Comparison of ENCODE assay signal across 1 cellular context in the genomic region with DNA sequence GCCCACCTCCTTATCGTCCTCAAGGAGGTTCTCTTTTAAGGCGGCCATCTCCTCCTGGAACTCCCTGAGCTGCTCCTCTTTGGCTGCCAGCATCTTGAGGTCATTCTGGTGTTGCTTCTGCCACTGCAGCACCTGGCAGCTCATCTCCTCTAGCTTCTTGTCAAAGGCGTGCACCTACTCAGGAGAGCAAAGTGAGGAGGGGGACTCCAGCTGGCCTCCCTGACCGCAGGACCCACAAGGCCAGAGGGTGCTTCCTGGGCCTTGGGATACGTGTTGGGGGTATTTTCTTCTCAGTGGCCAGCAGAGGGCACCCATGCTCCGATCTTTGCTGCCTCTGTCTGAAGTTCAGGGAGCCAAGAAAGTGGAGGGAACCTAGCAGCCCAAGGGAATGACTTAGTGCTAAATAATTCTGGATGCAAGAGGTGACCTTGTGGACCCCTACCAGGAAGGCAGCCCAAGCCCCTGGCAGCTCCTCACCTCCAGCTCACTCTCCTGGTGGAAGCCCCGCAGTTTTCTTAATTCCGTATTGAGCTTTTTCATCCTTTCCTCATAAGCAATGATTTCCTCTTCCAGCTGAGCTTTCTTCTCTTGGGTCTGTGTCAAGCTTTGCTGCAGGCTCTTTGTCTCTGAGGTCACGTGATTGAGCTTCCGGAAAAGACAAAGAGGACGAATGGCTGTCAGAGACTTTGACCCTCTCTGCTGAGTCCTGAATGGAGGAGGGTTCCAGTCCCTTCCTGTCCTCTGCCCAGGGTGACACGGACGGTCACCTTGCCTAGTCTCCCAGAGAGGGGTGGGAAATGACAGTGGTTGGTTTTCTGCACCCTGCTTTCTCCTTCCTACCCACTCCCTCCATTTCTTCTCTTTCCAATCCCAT.
TF ChIP-seq lines count a peak whose summit lies in the region.

No MANE protein-coding gene starts in this region.

TF ChIP-seq in Ishikawa, 13 proteins besides CTCF, POLR2A, EP300 and RAD21:
- TF ChIP-seq TEAD4 (IDR thresholded peaks at IDR 0.05), result no peak
- no peak for TF ChIP-seq NFIC (IDR thresholded peaks at IDR 0.05)
- no peak for TF ChIP-seq FOXM1 (IDR thresholded peaks at IDR 0.05; ENCODE audit: borderline replicate concordance, low read depth)
- no peak for TF ChIP-seq TAF1 (IDR thresholded peaks at IDR 0.05; ENCODE audit: low read depth)
- no peak for TF ChIP-seq TCF12 (IDR thresholded peaks at IDR 0.05; ENCODE audit: low read depth)
- no peak for TF ChIP-seq CREB1 (IDR thresholded peaks at IDR 0.05; ENCODE audit: low read depth)
- TF ChIP-seq, protein P1, sequence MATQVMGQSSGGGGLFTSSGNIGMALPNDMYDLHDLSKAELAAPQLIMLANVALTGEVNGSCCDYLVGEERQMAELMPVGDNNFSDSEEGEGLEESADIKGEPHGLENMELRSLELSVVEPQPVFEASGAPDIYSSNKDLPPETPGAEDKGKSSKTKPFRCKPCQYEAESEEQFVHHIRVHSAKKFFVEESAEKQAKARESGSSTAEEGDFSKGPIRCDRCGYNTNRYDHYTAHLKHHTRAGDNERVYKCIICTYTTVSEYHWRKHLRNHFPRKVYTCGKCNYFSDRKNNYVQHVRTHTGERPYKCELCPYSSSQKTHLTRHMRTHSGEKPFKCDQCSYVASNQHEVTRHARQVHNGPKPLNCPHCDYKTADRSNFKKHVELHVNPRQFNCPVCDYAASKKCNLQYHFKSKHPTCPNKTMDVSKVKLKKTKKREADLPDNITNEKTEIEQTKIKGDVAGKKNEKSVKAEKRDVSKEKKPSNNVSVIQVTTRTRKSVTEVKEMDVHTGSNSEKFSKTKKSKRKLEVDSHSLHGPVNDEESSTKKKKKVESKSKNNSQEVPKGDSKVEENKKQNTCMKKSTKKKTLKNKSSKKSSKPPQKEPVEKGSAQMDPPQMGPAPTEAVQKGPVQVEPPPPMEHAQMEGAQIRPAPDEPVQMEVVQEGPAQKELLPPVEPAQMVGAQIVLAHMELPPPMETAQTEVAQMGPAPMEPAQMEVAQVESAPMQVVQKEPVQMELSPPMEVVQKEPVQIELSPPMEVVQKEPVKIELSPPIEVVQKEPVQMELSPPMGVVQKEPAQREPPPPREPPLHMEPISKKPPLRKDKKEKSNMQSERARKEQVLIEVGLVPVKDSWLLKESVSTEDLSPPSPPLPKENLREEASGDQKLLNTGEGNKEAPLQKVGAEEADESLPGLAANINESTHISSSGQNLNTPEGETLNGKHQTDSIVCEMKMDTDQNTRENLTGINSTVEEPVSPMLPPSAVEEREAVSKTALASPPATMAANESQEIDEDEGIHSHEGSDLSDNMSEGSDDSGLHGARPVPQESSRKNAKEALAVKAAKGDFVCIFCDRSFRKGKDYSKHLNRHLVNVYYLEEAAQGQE (IDR thresholded peaks at IDR 0.05; ENCODE audit: low read depth), result no peak
- TF ChIP-seq, protein P2, sequence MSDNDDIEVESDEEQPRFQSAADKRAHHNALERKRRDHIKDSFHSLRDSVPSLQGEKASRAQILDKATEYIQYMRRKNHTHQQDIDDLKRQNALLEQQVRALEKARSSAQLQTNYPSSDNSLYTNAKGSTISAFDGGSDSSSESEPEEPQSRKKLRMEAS (IDR thresholded peaks at IDR 0.05), result no peak
